ENCODE assay signal across 24 cellular contexts in genomic region chr2:154097823-154098398, GRCh38.
"Had no signal": no experiment of that assay in that cellular context is flagged by ENCODE, and none has a peak within 500 bp of the region (broad histone marks: within the 10 kb centered on the region; RNA-seq: fewer than 3 reads in every experiment).

No MANE protein-coding gene starts in this region.

- H3K27me3 Mint-ChIP-seq: activated CD4-positive, alpha-beta T cell treated with anti-CD3 and anti-CD28 coated beads for 36 hours; activated naive CD8-positive, alpha-beta T cell treated with anti-CD3 and anti-CD28 coated beads, Interleukin-2, amount 10 ng/mL, durations not matched to agents 7 days and 5 days had no signal

- H3K4me3 Mint-ChIP-seq: activated CD4-positive, alpha-beta T cell treated with anti-CD3 and anti-CD28 coated beads for 36 hours; activated CD8-positive, alpha-beta T cell treated with anti-CD3 and anti-CD28 coated beads, Interleukin-2, amount 10 ng/mL, durations not matched to agents 7 days and 5 days; activated naive CD4-positive, alpha-beta T cell treated with anti-CD3 and anti-CD28 coated beads for 36 hours; activated naive CD8-positive, alpha-beta T cell treated with anti-CD3 and anti-CD28 coated beads, Interleukin-2, amount 10 ng/mL, durations not matched to agents 7 days and 5 days had no signal

- H3K27ac Mint-ChIP-seq: activated CD4-positive, alpha-beta T cell treated with anti-CD3 and anti-CD28 coated beads for 36 hours; activated CD8-positive, alpha-beta T cell treated with anti-CD3 and anti-CD28 coated beads, Interleukin-2, amount 10 ng/mL, durations not matched to agents 7 days and 5 days; activated naive CD4-positive, alpha-beta T cell treated with anti-CD3 and anti-CD28 coated beads for 36 hours; activated naive CD8-positive, alpha-beta T cell treated with anti-CD3 and anti-CD28 coated beads, Interleukin-2, amount 10 ng/mL, durations not matched to agents 7 days and 5 days had no signal

- H3K4me3 ChIP-seq: adrenal gland, K562, SJCRH30 had no signal

- H3K4me1 ChIP-seq: adrenal gland, SJCRH30 had no signal

- FAIRE-seq: K562 had no signal

- H3K4me1 Mint-ChIP-seq: activated CD4-positive, alpha-beta T cell treated with anti-CD3 and anti-CD28 coated beads for 36 hours; activated naive CD8-positive, alpha-beta T cell treated with anti-CD3 and anti-CD28 coated beads, Interleukin-2, amount 10 ng/mL, durations not matched to agents 7 days and 5 days had no signal

- H3K36me3 ChIP-seq: adrenal gland, SJCRH30 had no signal

- H3K9me3 Mint-ChIP-seq: activated naive CD8-positive, alpha-beta T cell treated with anti-CD3 and anti-CD28 coated beads, Interleukin-2, amount 10 ng/mL, durations not matched to agents 7 days and 5 days had no signal

- H3K27ac ChIP-seq: adrenal gland, SJCRH30, VCaP had no signal

- H3K36me3 Mint-ChIP-seq: activated naive CD8-positive, alpha-beta T cell treated with anti-CD3 and anti-CD28 coated beads, Interleukin-2, amount 10 ng/mL, durations not matched to agents 7 days and 5 days had no signal

- ATAC-seq: activated CD4-positive, alpha-beta T cell treated with anti-CD3 and anti-CD28 coated beads for 36 hours; activated CD8-positive, alpha-beta T cell treated with anti-CD3 and anti-CD28 coated beads, Interleukin-2, amount 10 ng/mL, durations not matched to agents 7 days and 5 days; K562 had no signal

- H3K27me3 ChIP-seq: adrenal gland, SJCRH30 had no signal

- DNase-seq: activated CD4-positive, alpha-beta T cell treated with anti-CD3 and anti-CD28 coated beads for 36 hours; activated CD8-positive, alpha-beta memory T cell treated with anti-CD3 and anti-CD28 coated beads, Interleukin-2, amount 50 U/mL, for 48 hours; activated CD8-positive, alpha-beta T cell treated with anti-CD3 and anti-CD28 coated beads, Interleukin-2, amount 10 ng/mL, durations not matched to agents 7 days and 5 days; activated gamma-delta T cell; activated naive CD4-positive, alpha-beta T cell treated with anti-CD3 and anti-CD28 coated beads for 36 hours; activated naive CD8-positive, alpha-beta T cell treated with anti-CD3 and anti-CD28 coated beads, Interleukin-2, amount 10 ng/mL, durations not matched to agents 7 days and 5 days; activated T-cell treated with anti-CD3 and anti-CD28 coated beads, Interleukin-2, amount 50 U/mL, for 1 hour; adrenal gland; anterior cingulate cortex; caudate nucleus; Karpas-422; NCI-H1048; NCI-H1930; NCI-H2171; NCI-H2227 treated with DMSO at 0.1 percent for 48 hours; NCI-H510A; NCI-H526 treated with DMSO at 0.1 percent for 48 hours; NCI-H82; Right ventricle myocardium superior; SJCRH30; SK-N-SH; T-helper 1 cell had no signal
